In genomic region chr1:179973198-179974114, GRCh38 we compare ENCODE assay signal across 24 cellular contexts. TPM values are rescaled to one million over a fixed set of nuclear protein-coding genes. Genes with fewer than 3 reads are reported as not detected.
DNase-seq lines count a peak whose midpoint lies in the region; ATAC-seq, FAIRE-seq and TF ChIP-seq lines count a peak whose summit lies in the region.
"Had no signal": no experiment of that assay in that cellular context is flagged by ENCODE, and none has a peak within 500 bp of the region (broad histone marks: within the 10 kb centered on the region; RNA-seq: fewer than 3 reads in every experiment).

No MANE protein-coding gene starts in this region.

- 97% methylated on average over 7 of the region's 7 CpGs for WGBS in HepG2 (ENCODE audit: low lambda C conversion rate)
- WGBS in right lobe of liver (ENCODE audit: insufficient coverage, low coverage, low lambda C conversion rate, missing lambda C conversion rate): 73% methylated on average over 7 of the region's 7 CpGs

- peaks cover 18% of the 10 kb centered on the region for H3K4me1 ChIP-seq in HepG2 (ENCODE audit: insufficient read depth, low read length)
- H3K4me1 ChIP-seq in right lobe of liver: peaks cover 0 to 4% (median 0%) of the 10 kb centered on the region in 4 donors
- H3K4me1 ChIP-seq in CD4-positive, alpha-beta memory T cell (ENCODE audit: insufficient read depth, low read length): peaks cover 43% of the 10 kb centered on the region

- TF ChIP-seq CTCF in HepG2 (CRISPR knock-in tag; IDR thresholded peaks at IDR 0.05) (no peak), right lobe of liver (IDR thresholded peaks at IDR 0.05) (no peak)

- no peak overlapping the region for H3K9ac ChIP-seq in HepG2 (ENCODE audit: insufficient read depth, low read depth, low read length)

- H3K4me2 ChIP-seq in HepG2 (ENCODE audit: low read depth, low read length): no peak overlapping the region
- H3K4me2 ChIP-seq: A549, GM23338 had no signal

- H3K9me3 Mint-ChIP-seq in CD4-positive, alpha-beta memory T cell: peaks cover 0 to 1% (median 0%) of the 10 kb centered on the region in 8 donors
- H3K9me3 Mint-ChIP-seq: CD4-positive, CD25-positive, alpha-beta regulatory T cell; GM23338; natural killer cell; T-helper 2 cell treated with Interferon-gamma antibody and Interleukin-4, amounts not matched to agents 5 μg/mL and 100 μg/mL, for 36 hours; type B pancreatic cell had no signal

- FAIRE-seq in HepG2 (lab: Jason Lieb, UNC): no peak
- FAIRE-seq: A549, endometrium had no signal

- no peak for TF ChIP-seq RAD21 in HepG2 (CRISPR knock-in tag; IDR thresholded peaks at IDR 0.05)

- ATAC-seq in HepG2: no peak
- no peak for ATAC-seq in right lobe of liver
- no peak for ATAC-seq in HG02970 (IDR thresholded peaks at IDR 0.05; ENCODE audit: low FRiP score, unreplicated experiment)
- ATAC-seq: A549; activated CD4-positive, alpha-beta T cell treated with anti-CD3 and anti-CD28 coated beads for 36 hours; GM23338; natural killer cell had no signal

- in situ Hi-C loops in HepG2 (cut with HindIII; ENCODE audit: extremely low pct_ligation_motif_present, low pct_unique_long_range_greater_than_20kb): no loop called here

- peaks cover 62% of the 10 kb centered on the region for H3K79me2 ChIP-seq in HepG2 (ENCODE audit: insufficient read depth, low read length)

- CTCF ChIA-PET in HepG2 (lab: Yijun Ruan, JAX; ENCODE audit: low intra/inter-chr PET ratio, low total read pairs): no interaction called here
- CTCF ChIA-PET in CD4-positive, alpha-beta memory T cell (lab: Charles Lee; ENCODE audit: partially characterized antibody): no interaction called here

- H2AFZ ChIP-seq in HepG2 (ENCODE audit: low read length): no peak overlapping the region
- H2AFZ ChIP-seq: GM23338 had no signal

- POLR2A ChIA-PET in HepG2 (lab: Yijun Ruan, JAX): no interaction called here
- POLR2A ChIA-PET in CD4-positive, alpha-beta memory T cell (lab: Charles Lee; ENCODE audit: partially characterized antibody): no interaction called here

- TF ChIP-seq EP300 in HepG2 (IDR thresholded peaks at IDR 0.05; ENCODE audit: low read depth in 2 of 2, low read length in 2 of 2): no peak
- no peak for TF ChIP-seq EP300 in HepG2 (CRISPR knock-in tag; IDR thresholded peaks at IDR 0.05; ENCODE audit: borderline replicate concordance)

- H3K4me3 Mint-ChIP-seq in CD4-positive, alpha-beta memory T cell: peak overlapping the region in 1 of 8 donors; percentile 32
- H3K4me3 Mint-ChIP-seq: activated CD4-positive, alpha-beta T cell treated with anti-CD3 and anti-CD28 coated beads for 36 hours; GM23338; natural killer cell; T-helper 2 cell treated with Interferon-gamma antibody and Interleukin-4, amounts not matched to agents 5 μg/mL and 100 μg/mL, for 36 hours; type B pancreatic cell had no signal

- intact Hi-C loops in HepG2 (cut with micrococcal nuclease; ENCODE audit: unreplicated experiment) (no loop called here), right lobe of liver (cut with DNase I) (no loop called here)
- intact Hi-C loops in CD4-positive, alpha-beta memory T cell (cut with micrococcal nuclease): no loop called here

- H3K36me3 Mint-ChIP-seq in CD4-positive, alpha-beta memory T cell: peaks cover 19 to 26% of the 10 kb centered on the region in 2 donors
- H3K36me3 Mint-ChIP-seq: natural killer cell had no signal

- H3K27me3 ChIP-seq in HepG2 (ENCODE audit: control insufficient read depth in 1 of 2, insufficient read depth in 2 of 2, low read length in 2 of 2): no peaks in the 10 kb centered on the region
- H3K27me3 ChIP-seq in right lobe of liver: no peaks in the 10 kb centered on the region
- H3K27me3 ChIP-seq in CD4-positive, alpha-beta memory T cell (ENCODE audit: insufficient read depth, low read length): no peaks in the 10 kb centered on the region

- TF ChIP-seq POLR2A in HepG2 (IDR thresholded peaks at IDR 0.05; ENCODE audit: insufficient read depth in 1 of 2, low read depth in 2 of 2, low read length in 2 of 2) (no peak), right lobe of liver (IDR thresholded peaks at IDR 0.05) (no peak)

- H3K9me3 ChIP-seq in HepG2 (ENCODE audit: low read length) (no peaks in the 10 kb centered on the region), right lobe of liver (no peaks in the 10 kb centered on the region)
- H3K9me3 ChIP-seq in CD4-positive, alpha-beta memory T cell (ENCODE audit: control insufficient read depth in 1 of 2, low read length in 2 of 2): no peaks in the 10 kb centered on the region
- H3K9me3 ChIP-seq: A549 had no signal

- no peak overlapping the region for H3K4me3 ChIP-seq in HepG2 (replicated peaks in 1 of 3; ENCODE audit: insufficient read depth in 1 of 3, low read depth in 2 of 3, low read length in 3 of 3)
- no peak overlapping the region for H3K4me3 ChIP-seq in right lobe of liver
- no peak overlapping the region for H3K4me3 ChIP-seq in CD4-positive, alpha-beta memory T cell (ENCODE audit: low read length in 2 of 2)
- H3K4me3 ChIP-seq: A549, GM23338, lung had no signal

- H3K27ac Mint-ChIP-seq in CD4-positive, alpha-beta memory T cell: peak overlapping the region in 1 of 7 donors; percentile 11
- H3K27ac Mint-ChIP-seq: activated CD4-positive, alpha-beta T cell treated with anti-CD3 and anti-CD28 coated beads for 36 hours; GM23338; T-helper 2 cell treated with Interferon-gamma antibody and Interleukin-4, amounts not matched to agents 5 μg/mL and 100 μg/mL, for 36 hours; type B pancreatic cell had no signal

- peaks cover 43 to 79% (median 66%) of the 10 kb centered on the region in 4 donors for H3K4me1 Mint-ChIP-seq in CD4-positive, alpha-beta memory T cell

- no peaks in the 10 kb centered on the region for H3K27me3 Mint-ChIP-seq in CD4-positive, alpha-beta memory T cell
- H3K27me3 Mint-ChIP-seq: activated CD4-positive, alpha-beta T cell treated with anti-CD3 and anti-CD28 coated beads for 36 hours; CD4-positive, CD25-positive, alpha-beta regulatory T cell; type B pancreatic cell had no signal

- peaks cover 0 to 12% of the 10 kb centered on the region in 2 experiments; a peak in 2 of 5 replicates for H3K36me3 ChIP-seq in HepG2 (replicated peaks in 1 of 2; ENCODE audit: control insufficient read depth in 1 of 2, insufficient read depth in 2 of 2, low read length in 2 of 2)
- H3K36me3 ChIP-seq in right lobe of liver: no peaks in the 10 kb centered on the region
- H3K36me3 ChIP-seq in CD4-positive, alpha-beta memory T cell (ENCODE audit: insufficient read depth, low read length): no peaks in the 10 kb centered on the region

- DNase-seq in HepG2 (ENCODE audit: low spot score) (no peak), right lobe of liver (no peak), SIG-M5 (lab: John Stamatoyannopoulos, UW) (peak; percentile 45), kidney glomerular epithelial cell (lab: John Stamatoyannopoulos, UW) (peak; percentile 72), middle frontal gyrus (ENCODE audit: extremely low spot score, low spot score) (no peak), C1 segment of cervical spinal cord (lab: John Stamatoyannopoulos, UW) (no peak)
- no peak for DNase-seq in CD4-positive, alpha-beta memory T cell
- DNase-seq: activated CD4-positive, alpha-beta T cell treated with anti-CD3 and anti-CD28 coated beads for 36 hours; activated CD8-positive, alpha-beta memory T cell treated with anti-CD3 and anti-CD28 coated beads, Interleukin-2, amount 50 U/mL, for 48 hours; activated naive CD4-positive, alpha-beta T cell treated with Interleukin-2 at 50 U/mL for 16 hours; CD4-positive, CD25-positive, alpha-beta regulatory T cell; DND-41; foreskin melanocyte; natural killer cell; NCI-H187; NCI-H526; stimulated activated naive CD4-positive, alpha-beta T cell treated with Interleukin-2 at 50 U/mL for 16 hours had no signal

- no peak overlapping the region for H3K27ac ChIP-seq in HepG2 (ENCODE audit: extremely low read length, insufficient read depth, low read length)
- H3K27ac ChIP-seq in right lobe of liver: no peak overlapping the region
- no peak overlapping the region for H3K27ac ChIP-seq in CD4-positive, alpha-beta memory T cell (ENCODE audit: low read depth, low read length)
- H3K27ac ChIP-seq: A549 had no signal

- BruUV-seq in HepG2 (replicated peaks; lab: Mats Ljungman, UMichigan): no TSS peak

- 0 out of 2 replicates have a peak, but pooled peaks cover 3% of the 10 kb centered on the region for H4K20me1 ChIP-seq in HepG2 (ENCODE audit: insufficient read depth, low read length)

TF ChIP-seq in HepG2, 621 proteins besides CTCF, POLR2A, EP300 and RAD21:
- TF ChIP-seq ZNF891 (CRISPR knock-in tag; IDR thresholded peaks at IDR 0.05) (no peak), ATF7 (IDR thresholded peaks at IDR 0.05) (peak; percentile 86), ATF7 (CRISPR knock-in tag; IDR thresholded peaks at IDR 0.05) (no peak), RXRA (CRISPR knock-in tag; IDR thresholded peaks at IDR 0.05) (no peak)

RNA-seq across cellular contexts. Expression of gene CEP350, which starts 18.8 kb away (rescaled TPM):
- total RNA-seq in HepG2 (2016; rRNA removed; fragmentation: Illumina TruSeq; extraction: Trizol): 35.9 and 46.6 TPM in 2 replicates
- 13.1 and 13.7 TPM in 2 replicates for total RNA-seq in HepG2 (2016; cell fraction: cytosol; rRNA removed; fragmentation: Illumina TruSeq; extraction: Trizol; ENCODE audit: low read depth)
- 32.1 and 46.7 TPM in 2 replicates for total RNA-seq in HepG2 (2016; cell fraction: insoluble cytoplasmic fraction; rRNA removed; fragmentation: Illumina TruSeq; extraction: Trizol)
- 15.1 and 16.1 TPM in 2 replicates for total RNA-seq in HepG2 (2016; cell fraction: membrane; rRNA removed; fragmentation: Illumina TruSeq; extraction: Trizol)
- 45.6 and 46.3 TPM in 2 replicates for total RNA-seq in HepG2 (2016; cell fraction: nucleus; rRNA removed; fragmentation: Illumina TruSeq; extraction: Trizol)
- 6.1 and 7.6 TPM in 2 replicates for polyA plus RNA-seq in HepG2 (2011; rRNA removed)
- polyA plus RNA-seq in HepG2 (2011; cell fraction: cytosol; rRNA removed): 3.3 and 5.5 TPM in 2 replicates
- 5.1 and 6.1 TPM in 2 replicates for polyA plus RNA-seq in HepG2 (2011; cell fraction: nucleus; rRNA removed)
- polyA plus RNA-seq in HepG2 (2012): 10.6 and 13.8 TPM in 2 replicates
- 0.24 and 0.28 TPM in 2 replicates for polyA plus RNA-seq in HepG2 (2016; cell fraction: cytosol; fragmentation: Illumina TruSeq; extraction: Trizol; ENCODE audit: low read depth)
- polyA plus RNA-seq in HepG2 (2016; cell fraction: insoluble cytoplasmic fraction; fragmentation: Illumina TruSeq; extraction: Trizol; ENCODE audit: low read depth): 13.0 and 15.4 TPM in 2 replicates
- 1.1 TPM in 2 replicates for polyA plus RNA-seq in HepG2 (2016; cell fraction: membrane; fragmentation: Illumina TruSeq; extraction: Trizol; ENCODE audit: low read depth)
- 17.2 and 17.7 TPM in 2 replicates for polyA plus RNA-seq in HepG2 (2016; cell fraction: nucleus; fragmentation: Illumina TruSeq; extraction: Trizol; ENCODE audit: insufficient read depth, low read depth)
- 14.7 and 47.0 TPM in 2 replicates for polyA minus RNA-seq in HepG2 (2011; rRNA and poly(A)+ RNA removed; ENCODE audit: low replicate concordance)
- polyA minus RNA-seq in HepG2 (2011; cell fraction: cytosol; rRNA and poly(A)+ RNA removed): 26.8 and 27.3 TPM in 2 replicates
- 52.7 and 66.4 TPM in 2 replicates for polyA minus RNA-seq in HepG2 (2011; cell fraction: nucleus; rRNA and poly(A)+ RNA removed)
- total RNA-seq in right lobe of liver: 10 to 100 TPM; 15.6 to 24.6 (median 21.3) TPM
- total RNA-seq in CD4-positive, alpha-beta memory T cell: 10 to 100 TPM; 86.2 to 99.4 TPM
- polyA plus RNA-seq in CD4-positive, alpha-beta memory T cell: 10 to 100 TPM in 1 of 2 donors, 1 to 10 TPM in 1; 9.3 to 65.9 TPM

Comparison
In these comparisons a context has a peak if more than half of its experiments do, and no peak if none do; other contexts are left out.
1. DNase-seq: peak in SIG-M5 (single experiment) and kidney glomerular epithelial cell (single experiment); none in HepG2 (single experiment), right lobe of liver (0 of 3), middle frontal gyrus (single experiment), C1 segment of cervical spinal cord (0 of 14) and CD4-positive, alpha-beta memory T cell (0 of 5).